1 cellular context compared by ENCODE assay signal in genomic region chr7:95905165-95905564, GRCh38.
A peak's percentile ranks its signal among the peaks of the same experiment; 100 is the strongest.
TF ChIP-seq lines count a peak whose summit lies in the region.

No MANE protein-coding gene starts in this region.

TF ChIP-seq in HepG2, 621 proteins besides CTCF, POLR2A, EP300 and RAD21 (continued from another document):
- TF ChIP-seq REST (IDR thresholded peaks at IDR 0.05; ENCODE audit: borderline replicate concordance in 1 of 2, low read depth in 1 of 2, low read length in 2 of 2), result peak; percentile 60 to 95
- TF ChIP-seq SRSF9 (IDR thresholded peaks at IDR 0.05; ENCODE audit: borderline replicate concordance, insufficient read depth, low read depth, low read length, poor library complexity, severe bottlenecking), result no peak
